9 cellular contexts compared by ENCODE assay signal in the genomic region with DNA sequence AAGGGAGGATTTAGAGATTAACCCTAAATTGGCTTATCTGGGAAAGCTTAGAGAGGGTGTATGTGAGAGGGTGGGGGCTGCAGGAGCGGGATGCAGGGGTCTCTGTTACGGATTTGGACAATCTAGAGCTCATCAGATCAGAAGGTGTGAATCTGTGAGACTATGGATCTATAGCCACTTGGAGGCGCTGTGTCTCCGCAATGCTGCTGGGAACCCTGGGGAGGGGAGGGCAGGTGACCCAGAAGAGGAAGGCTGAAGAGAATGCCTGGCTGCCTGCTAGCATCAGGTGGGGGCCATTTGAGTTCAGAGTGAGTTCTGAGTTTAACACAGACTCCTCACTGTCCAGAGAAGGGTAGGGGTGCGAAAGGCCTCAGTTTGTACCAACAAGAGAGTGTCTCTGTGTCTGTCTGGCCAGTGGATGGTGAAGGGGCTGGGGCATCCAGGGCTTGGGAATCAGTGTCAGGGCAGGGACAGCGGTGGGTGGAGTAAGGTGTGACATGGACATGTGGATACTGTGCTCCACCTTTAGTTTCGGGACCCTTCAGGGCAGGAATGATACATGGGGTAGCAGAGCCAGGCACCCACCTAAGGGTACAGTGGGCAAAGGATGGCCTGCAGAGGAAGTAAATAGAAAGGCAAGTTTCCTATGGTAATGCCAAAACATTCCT.
DNase-seq lines count a peak whose midpoint lies in the region; ATAC-seq and TF ChIP-seq lines count a peak whose summit lies in the region.
"Had no signal": no experiment of that assay in that cellular context is flagged by ENCODE, and none has a peak within 500 bp of the region (broad histone marks: within the 10 kb centered on the region; RNA-seq: fewer than 3 reads in every experiment).

No MANE protein-coding gene starts in this region.

- H3K27me3 Mint-ChIP-seq in immature natural killer cell (ENCODE audit: low read depth in 3 of 3) = peaks cover 0 to 9% (median 3%) of the 10 kb centered on the region in 3 donors
- peaks cover 5 to 20% of the 10 kb centered on the region in 2 donors for H3K27me3 Mint-ChIP-seq in stimulated activated naive B cell treated with anti-CD40 and anti-IgM and Interleukin-4, amounts not matched to agents 10 μg/mL and 1 μg/mL and 100 μg/mL, for 72 hours

- no peak for DNase-seq in GM06990 (ENCODE audit: extremely low read depth, insufficient read length)
- peak; percentile 98 for DNase-seq in NCI-H82 (lab: John Stamatoyannopoulos, UW)
- DNase-seq in activated naive CD4-positive, alpha-beta T cell treated with anti-CD3 and anti-CD28 coated beads, Interleukin-2, amount 50 U/mL, for 72 hours (ENCODE audit: low spot score in 2 of 2) = peak in 1 of 2 donors; percentile 47
- no peak for DNase-seq in C1 segment of cervical spinal cord (lab: John Stamatoyannopoulos, UW)
- no peak for DNase-seq in immature natural killer cell
- no peak for DNase-seq in NCI-H526 treated with DMSO at 0.1 percent for 48 hours (lab: John Stamatoyannopoulos, UW)
- no peak for DNase-seq in stimulated activated naive B cell treated with anti-CD40 and anti-IgM and Interleukin-4, amounts not matched to agents 10 μg/mL and 1 μg/mL and 100 μg/mL, for 72 hours

- H3K9me3 Mint-ChIP-seq in activated naive CD4-positive, alpha-beta T cell treated with anti-CD3 and anti-CD28 coated beads, Interleukin-2, amount 50 U/mL, for 72 hours = no peaks in the 10 kb centered on the region
- H3K9me3 Mint-ChIP-seq in immature natural killer cell = peaks cover 0 to 2% (median 0%) of the 10 kb centered on the region in 6 donors
- no peaks in the 10 kb centered on the region for H3K9me3 Mint-ChIP-seq in stimulated activated naive B cell treated with anti-CD40 and anti-IgM and Interleukin-4, amounts not matched to agents 10 μg/mL and 1 μg/mL and 100 μg/mL, for 72 hours
- H3K9me3 Mint-ChIP-seq: natural killer cell treated with Interleukin-12 subunit alpha and Interleukin-12 subunit beta and Interleukin-15 and Interleukin-18, amount 100 ng/mL, for 72 hours had no signal

- no peak overlapping the region for H3K4me3 Mint-ChIP-seq in immature natural killer cell
- H3K4me3 Mint-ChIP-seq in stimulated activated naive B cell treated with anti-CD40 and anti-IgM and Interleukin-4, amounts not matched to agents 10 μg/mL and 1 μg/mL and 100 μg/mL, for 72 hours = no peak overlapping the region
- H3K4me3 Mint-ChIP-seq: natural killer cell treated with Interleukin-12 subunit alpha and Interleukin-12 subunit beta and Interleukin-15 and Interleukin-18, amount 100 ng/mL, for 72 hours had no signal

- TF ChIP-seq CTCF in GM06990 (IDR thresholded peaks at IDR 0.05; ENCODE audit: insufficient read depth, low read length, poor library complexity, severe bottlenecking) = peak; percentile 64
- no peak for TF ChIP-seq CTCF in neutrophil (IDR thresholded peaks at IDR 0.05)

- H3K4me1 Mint-ChIP-seq in immature natural killer cell = peaks cover 3 to 7% of the 10 kb centered on the region in 2 donors
- H3K4me1 Mint-ChIP-seq in stimulated activated naive B cell treated with anti-CD40 and anti-IgM and Interleukin-4, amounts not matched to agents 10 μg/mL and 1 μg/mL and 100 μg/mL, for 72 hours = peaks cover 9 to 12% of the 10 kb centered on the region in 2 donors

- H3K36me3 ChIP-seq in GM06990 (ENCODE audit: control insufficient read depth, insufficient read depth, low read length) = no peaks in the 10 kb centered on the region
- H3K36me3 ChIP-seq in neutrophil = no peaks in the 10 kb centered on the region

- H3K27ac ChIP-seq in neutrophil = peak overlapping the region; percentile 76

- no peaks in the 10 kb centered on the region for H3K36me3 Mint-ChIP-seq in activated naive CD4-positive, alpha-beta T cell treated with anti-CD3 and anti-CD28 coated beads, Interleukin-2, amount 50 U/mL, for 72 hours
- H3K36me3 Mint-ChIP-seq in immature natural killer cell = no peaks in the 10 kb centered on the region
- no peaks in the 10 kb centered on the region for H3K36me3 Mint-ChIP-seq in stimulated activated naive B cell treated with anti-CD40 and anti-IgM and Interleukin-4, amounts not matched to agents 10 μg/mL and 1 μg/mL and 100 μg/mL, for 72 hours
- H3K36me3 Mint-ChIP-seq: natural killer cell treated with Interleukin-12 subunit alpha and Interleukin-12 subunit beta and Interleukin-15 and Interleukin-18, amount 100 ng/mL, for 72 hours had no signal

- peaks cover 52 to 53% of the 10 kb centered on the region in 2 experiments for H3K4me1 ChIP-seq in neutrophil (ENCODE audit: control insufficient read depth in 1 of 2, insufficient read depth in 1 of 2, low read depth in 1 of 2, low read length in 1 of 2)

- peak; percentile 67 to 74 for ATAC-seq in activated naive CD4-positive, alpha-beta T cell treated with anti-CD3 and anti-CD28 coated beads, Interleukin-2, amount 50 U/mL, for 72 hours
- no peak for ATAC-seq in stimulated activated naive B cell treated with anti-CD40 and anti-IgM and Interleukin-4, amounts not matched to agents 10 μg/mL and 1 μg/mL and 100 μg/mL, for 72 hours (replicated peaks)
- ATAC-seq: natural killer cell treated with Interleukin-12 subunit alpha and Interleukin-12 subunit beta and Interleukin-15 and Interleukin-18, amount 100 ng/mL, for 72 hours had no signal

- H3K27me3 ChIP-seq in GM06990 (replicated peaks; ENCODE audit: control insufficient read depth, insufficient read depth, low read length) (no peaks in the 10 kb centered on the region; the same call in none of the 2 replicates), neutrophil (no peaks in the 10 kb centered on the region)

- no peaks in the 10 kb centered on the region for H3K9me3 ChIP-seq in neutrophil

- H3K4me3 ChIP-seq in GM06990 (replicated peaks; ENCODE audit: low read depth, low read length) (no peak overlapping the region), neutrophil (ENCODE audit: low read depth in 1 of 2, low read length in 1 of 2) (no peak overlapping the region)

- peak overlapping the region in 1 of 2 donors; percentile 67 for H3K27ac Mint-ChIP-seq in activated naive CD4-positive, alpha-beta T cell treated with anti-CD3 and anti-CD28 coated beads, Interleukin-2, amount 50 U/mL, for 72 hours
- no peak overlapping the region for H3K27ac Mint-ChIP-seq in immature natural killer cell
- H3K27ac Mint-ChIP-seq in stimulated activated naive B cell treated with anti-CD40 and anti-IgM and Interleukin-4, amounts not matched to agents 10 μg/mL and 1 μg/mL and 100 μg/mL, for 72 hours = no peak overlapping the region
- H3K27ac Mint-ChIP-seq: natural killer cell treated with Interleukin-12 subunit alpha and Interleukin-12 subunit beta and Interleukin-15 and Interleukin-18, amount 100 ng/mL, for 72 hours had no signal

Comparison
In these comparisons a context has a peak if more than half of its experiments do, and no peak if none do; other contexts are left out.
1. ATAC-seq: peak in activated naive CD4-positive, alpha-beta T cell treated with anti-CD3 and anti-CD28 coated beads, Interleukin-2, amount 50 U/mL, for 72 hours (2 of 2); none in stimulated activated naive B cell treated with anti-CD40 and anti-IgM and Interleukin-4, amounts not matched to agents 10 μg/mL and 1 μg/mL and 100 μg/mL, for 72 hours (0 of 2).